15 cellular contexts compared by ENCODE assay signal in genomic region chrX:81259714-81260395, GRCh38. TPM values are rescaled to one million over a fixed set of nuclear protein-coding genes. Genes with fewer than 3 reads are reported as not detected.
DNase-seq lines count a peak whose midpoint lies in the region; ATAC-seq, FAIRE-seq and TF ChIP-seq lines count a peak whose summit lies in the region.
"Had no signal": no experiment of that assay in that cellular context is flagged by ENCODE, and none has a peak within 500 bp of the region (broad histone marks: within the 10 kb centered on the region; RNA-seq: fewer than 3 reads in every experiment).

No MANE protein-coding gene starts in this region.

- no peak overlapping the region for H2BK15ac ChIP-seq in mesenchymal stem cell (ENCODE audit: low read depth, poor library complexity, severe bottlenecking)

- H3K27me3 ChIP-seq in left ventricle myocardium inferior (ENCODE audit: low read depth) (no peaks in the 10 kb centered on the region), bronchial epithelial cell (ENCODE audit: control insufficient read depth, insufficient read depth, low read length) (no peaks in the 10 kb centered on the region), mesenchymal stem cell (ENCODE audit: control insufficient read depth in 1 of 2, insufficient read depth in 1 of 2, low read length in 2 of 2) (no peaks in the 10 kb centered on the region)

- no peaks in the 10 kb centered on the region for H3K79me1 ChIP-seq in mesenchymal stem cell (replicated peaks; ENCODE audit: low read length, poor library complexity, severe bottlenecking)

- no peak overlapping the region for H3K23ac ChIP-seq in mesenchymal stem cell (ENCODE audit: low read length in 2 of 2)

- no peak overlapping the region for H2BK120ac ChIP-seq in mesenchymal stem cell (ENCODE audit: low read depth, low read length)

- no peak for ATAC-seq in Right ventricle myocardium superior (ENCODE audit: poor library complexity)
- no peak for ATAC-seq in HG02885 (IDR thresholded peaks at IDR 0.05; ENCODE audit: poor library complexity, unreplicated experiment)
- ATAC-seq in GM18520 (IDR thresholded peaks at IDR 0.05; ENCODE audit: unreplicated experiment), result no peak

- intact Hi-C loops in left ventricle myocardium inferior (cut with micrococcal nuclease) (no loop called here), Right ventricle myocardium superior (cut with DNase I) (no loop called here)

- H3K4me1 ChIP-seq in left ventricle myocardium inferior (peaks cover 4% of the 10 kb centered on the region), mesenchymal stem cell (ENCODE audit: control insufficient read depth, insufficient read depth, low read depth, low read length) (no peaks in the 10 kb centered on the region), urinary bladder (ENCODE audit: insufficient read depth) (peaks cover 1% of the 10 kb centered on the region)

- no peak overlapping the region for H3K4ac ChIP-seq in mesenchymal stem cell (ENCODE audit: low read depth in 1 of 2, low read length in 2 of 2)

- H2AFZ ChIP-seq in mesenchymal stem cell (ENCODE audit: low read depth, low read length), result no peak overlapping the region

- H3K36me3 ChIP-seq in left ventricle myocardium inferior, result no peaks in the 10 kb centered on the region
- no peaks in the 10 kb centered on the region for H3K36me3 ChIP-seq in bronchial epithelial cell (ENCODE audit: control insufficient read depth, insufficient read depth, low read length)
- no peaks in the 10 kb centered on the region for H3K36me3 ChIP-seq in mesenchymal stem cell (ENCODE audit: control insufficient read depth in 1 of 2, insufficient read depth in 2 of 2, low read depth in 1 of 2, low read length in 2 of 2)
- no peaks in the 10 kb centered on the region for H3K36me3 ChIP-seq in urinary bladder (ENCODE audit: insufficient read depth)

- no peak overlapping the region for H4K8ac ChIP-seq in mesenchymal stem cell (ENCODE audit: low read length)

- peak overlapping the region; percentile 42 for H3K27ac ChIP-seq in left ventricle myocardium inferior (replicated peaks)
- peak overlapping the region; percentile 23 for H3K27ac ChIP-seq in mesenchymal stem cell (ENCODE audit: low read length, poor library complexity, severe bottlenecking)
- H3K27ac ChIP-seq in urinary bladder (ENCODE audit: low read depth), result peak overlapping the region; percentile 23

- no peak overlapping the region for H3K18ac ChIP-seq in mesenchymal stem cell (ENCODE audit: low read depth in 1 of 2, low read length in 2 of 2)

- TF ChIP-seq CTCF in left ventricle myocardium inferior (IDR thresholded peaks at IDR 0.05; ENCODE audit: borderline replicate concordance), result no peak
- TF ChIP-seq CTCF in bronchial epithelial cell (IDR thresholded peaks at IDR 0.05; ENCODE audit: insufficient read depth, low read length, severe bottlenecking), result no peak

- DNase-seq in left ventricle myocardium inferior (no peak), Right ventricle myocardium superior (no peak), bronchial epithelial cell (ENCODE audit: low read depth) (peak; percentile 53), mesenchymal stem cell (peak; percentile 24), SW 1271 (lab: John Stamatoyannopoulos, UW) (no peak)
- DNase-seq: activated naive CD8-positive, alpha-beta T cell treated with anti-CD3 and anti-CD28 coated beads, Interleukin-2, amount 10 ng/mL, durations not matched to agents 7 days and 5 days; DMS79; effector CD8-positive, alpha-beta T cell; hypothalamus; midbrain; NCI-H2171 had no signal

- no peak overlapping the region for H3K4me2 ChIP-seq in mesenchymal stem cell (ENCODE audit: low read length, poor library complexity, severe bottlenecking)

- FAIRE-seq in bronchial epithelial cell (lab: Jason Lieb, UNC), result no peak
- FAIRE-seq: urothelium cell line had no signal

- no peak overlapping the region for H2BK5ac ChIP-seq in mesenchymal stem cell (ENCODE audit: low read depth, low read length, poor library complexity, severe bottlenecking)

- H3K9me3 ChIP-seq in left ventricle myocardium inferior (replicated peaks), result no peaks in the 10 kb centered on the region
- H3K9me3 ChIP-seq in mesenchymal stem cell (ENCODE audit: control insufficient read depth, low read length), result no peaks in the 10 kb centered on the region

- no peak overlapping the region for H3K4me3 ChIP-seq in left ventricle myocardium inferior
- H3K4me3 ChIP-seq in bronchial epithelial cell (ENCODE audit: low read depth, low read length), result no peak overlapping the region
- H3K4me3 ChIP-seq in mesenchymal stem cell (ENCODE audit: insufficient read depth in 1 of 2, low read depth in 1 of 2, low read length in 2 of 2), result peak overlapping the region in 1 of 2 experiments; percentile 36
- no peak overlapping the region for H3K4me3 ChIP-seq in urinary bladder (ENCODE audit: low read depth, low read length)

- no peak overlapping the region for H4K91ac ChIP-seq in mesenchymal stem cell (ENCODE audit: low read length)

- H2AK5ac ChIP-seq in mesenchymal stem cell (ENCODE audit: low read length, severe bottlenecking), result no peak overlapping the region

- H3K9ac ChIP-seq in mesenchymal stem cell (ENCODE audit: low read length), result peak overlapping the region; percentile 76

- H2BK12ac ChIP-seq in mesenchymal stem cell (ENCODE audit: low read length in 2 of 2), result no peak overlapping the region

- no peak overlapping the region for H3K14ac ChIP-seq in mesenchymal stem cell (ENCODE audit: low read length in 2 of 2)

- WGBS in mesenchymal stem cell, result 71% methylated on average over 2 of the region's 3 CpGs
- 36% methylated on average over 3 of the region's 3 CpGs for WGBS in urinary bladder

RNA-seq across cellular contexts. Expression of gene SH3BGRL, which starts 58.0 kb away (rescaled TPM):
- total RNA-seq in left ventricle myocardium inferior (27.0 TPM), Right ventricle myocardium superior (30.6 TPM), bronchial epithelial cell (7.9 and 17.2 TPM in 2 replicates), urinary bladder (286 TPM)
- polyA plus RNA-seq in mesenchymal stem cell (2013, experiment 1 of 2), result 147 TPM
- 156 TPM for polyA plus RNA-seq in mesenchymal stem cell (2013, experiment 2 of 2)
- 262 TPM for polyA plus RNA-seq in urinary bladder

RNA-seq across cellular contexts. Expression of gene HMGN5, which starts 58.1 kb away (rescaled TPM):
- 3.1 TPM for total RNA-seq in left ventricle myocardium inferior
- total RNA-seq in Right ventricle myocardium superior, result 1.8 TPM
- total RNA-seq in bronchial epithelial cell, result 0.38 and 0.53 TPM in 2 replicates
- 13.2 TPM for polyA plus RNA-seq in mesenchymal stem cell (2013, experiment 1 of 2)
- 12.2 TPM for polyA plus RNA-seq in mesenchymal stem cell (2013, experiment 2 of 2)
- total RNA-seq in urinary bladder, result 4.9 TPM
- polyA plus RNA-seq in urinary bladder, result 14.5 TPM

Comparison
In these comparisons a context has a peak if more than half of its experiments do, and no peak if none do; other contexts are left out.
1. DNase-seq: peak in bronchial epithelial cell (single experiment) and mesenchymal stem cell (single experiment); none in left ventricle myocardium inferior (single experiment), Right ventricle myocardium superior (single experiment) and SW 1271 (0 of 2).
2. Peak in every context shown above with its lines, with median percentiles within 50 percentile points of each other: H3K27ac ChIP-seq.